In the genomic region with DNA sequence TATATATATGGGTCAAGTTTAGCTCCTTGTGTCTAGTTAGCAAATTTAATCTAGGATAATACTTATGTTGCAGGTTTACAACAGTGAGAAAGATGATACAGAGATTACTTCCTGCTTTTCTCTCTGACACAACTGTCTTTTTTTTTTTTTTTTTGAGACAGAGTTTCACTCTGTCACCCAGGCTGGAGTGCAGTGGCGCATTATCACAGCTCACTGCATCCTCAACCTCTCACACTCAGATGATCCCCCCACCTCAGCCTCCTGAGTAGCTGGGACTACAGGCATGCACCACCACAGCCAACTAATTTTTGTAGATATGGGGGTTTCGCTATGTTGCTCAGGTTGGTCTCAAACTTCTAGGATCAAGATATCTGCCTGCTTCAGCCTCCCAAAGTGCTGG, we compare ENCODE assay signal across 1 cellular context.
TF ChIP-seq lines count a peak whose summit lies in the region.

No MANE protein-coding gene starts in this region.

TF ChIP-seq in IMR-90, 13 proteins besides CTCF, POLR2A, EP300 and RAD21 (continued from another document):
- TF ChIP-seq, protein P1, sequence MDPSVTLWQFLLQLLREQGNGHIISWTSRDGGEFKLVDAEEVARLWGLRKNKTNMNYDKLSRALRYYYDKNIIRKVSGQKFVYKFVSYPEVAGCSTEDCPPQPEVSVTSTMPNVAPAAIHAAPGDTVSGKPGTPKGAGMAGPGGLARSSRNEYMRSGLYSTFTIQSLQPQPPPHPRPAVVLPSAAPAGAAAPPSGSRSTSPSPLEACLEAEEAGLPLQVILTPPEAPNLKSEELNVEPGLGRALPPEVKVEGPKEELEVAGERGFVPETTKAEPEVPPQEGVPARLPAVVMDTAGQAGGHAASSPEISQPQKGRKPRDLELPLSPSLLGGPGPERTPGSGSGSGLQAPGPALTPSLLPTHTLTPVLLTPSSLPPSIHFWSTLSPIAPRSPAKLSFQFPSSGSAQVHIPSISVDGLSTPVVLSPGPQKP (IDR thresholded peaks at IDR 0.05; ENCODE audit: borderline replicate concordance, low read depth, low read length): no peak
TF ChIP-seq in IMR-90: peak in this region for 0.
